ENCODE assay signal across 5 cellular contexts in genomic region chr17:75127936-75128335, GRCh38. TPM values are rescaled to one million over a fixed set of nuclear protein-coding genes. Genes with fewer than 3 reads are reported as not detected.
DNase-seq lines count a peak whose midpoint lies in the region; TF ChIP-seq lines count a peak whose summit lies in the region.
"Not testable (repeated sequence)": the region's sequence is repeated elsewhere in the genome, so short reads cannot be mapped to it uniquely, and the experiment has no call there.

No MANE protein-coding gene starts in this region.

- H3K9me3 Mint-ChIP-seq in activated CD4-positive, alpha-beta T cell treated with anti-CD3 and anti-CD28 coated beads, Interleukin-2, amount 10 ng/mL, durations not matched to agents 7 days and 5 days; activated naive CD8-positive, alpha-beta T cell treated with anti-CD3 and anti-CD28 coated beads for 36 hours; neural progenitor cell: not testable (repeated sequence)

- peaks cover 54% of the 10 kb centered on the region for H3K4me1 Mint-ChIP-seq in activated CD4-positive, alpha-beta T cell treated with anti-CD3 and anti-CD28 coated beads, Interleukin-2, amount 10 ng/mL, durations not matched to agents 7 days and 5 days
- peaks cover 33% of the 10 kb centered on the region for H3K4me1 Mint-ChIP-seq in activated naive CD8-positive, alpha-beta T cell treated with anti-CD3 and anti-CD28 coated beads for 36 hours
- peaks cover 12% of the 10 kb centered on the region for H3K4me1 Mint-ChIP-seq in neural progenitor cell

- not testable (repeated sequence) for H3K4me2 ChIP-seq in neural progenitor cell

- H3K9me3 ChIP-seq in HEK293 (ENCODE audit: control insufficient read depth, insufficient read depth, low read depth, low read length); esophagus squamous epithelium; neural progenitor cell (ENCODE audit: low read depth): not testable (repeated sequence)

- 61 to 77% methylated on average over 4 to 5 of the region's 5 CpGs for WGBS in esophagus squamous epithelium, 2 donors

- H3K4me1 ChIP-seq in HEK293 (ENCODE audit: control insufficient read depth, insufficient read depth, low read length); neural progenitor cell: not testable (repeated sequence)
- peaks cover 28 to 88% (median 52%) of the 10 kb centered on the region in 3 donors for H3K4me1 ChIP-seq in esophagus squamous epithelium

- H4K20me1 ChIP-seq in neural progenitor cell (ENCODE audit: low read depth): peaks cover 16% of the 10 kb centered on the region

- H3K27ac Mint-ChIP-seq in activated CD4-positive, alpha-beta T cell treated with anti-CD3 and anti-CD28 coated beads, Interleukin-2, amount 10 ng/mL, durations not matched to agents 7 days and 5 days: peak overlapping the region; percentile 33
- H3K27ac Mint-ChIP-seq in activated naive CD8-positive, alpha-beta T cell treated with anti-CD3 and anti-CD28 coated beads for 36 hours: peak overlapping the region; percentile 73
- H3K27ac Mint-ChIP-seq in neural progenitor cell: peak overlapping the region; percentile 87

- not testable (repeated sequence) for TF ChIP-seq CTCF in HEK293 (tag by site-specific recombination; IDR thresholded peaks at IDR 0.05); esophagus squamous epithelium (IDR thresholded peaks at IDR 0.05); neural progenitor cell (IDR thresholded peaks at IDR 0.05)

- H3F3A ChIP-seq in neural progenitor cell (ENCODE audit: low read depth): peaks cover 47% of the 10 kb centered on the region

- not testable (repeated sequence) for H3K27ac ChIP-seq in HEK293 (ENCODE audit: extremely low read depth, low read depth, low read length)
- peak overlapping the region; percentile 13 to 75 (median 56) for H3K27ac ChIP-seq in esophagus squamous epithelium
- peak overlapping the region; percentile 58 for H3K27ac ChIP-seq in neural progenitor cell

- not testable (repeated sequence) for H3K4me3 Mint-ChIP-seq in activated CD4-positive, alpha-beta T cell treated with anti-CD3 and anti-CD28 coated beads, Interleukin-2, amount 10 ng/mL, durations not matched to agents 7 days and 5 days; activated naive CD8-positive, alpha-beta T cell treated with anti-CD3 and anti-CD28 coated beads for 36 hours; neural progenitor cell

- not testable (repeated sequence) for TF ChIP-seq POLR2A in esophagus squamous epithelium (IDR thresholded peaks at IDR 0.05)

- H3K27me3 Mint-ChIP-seq in activated CD4-positive, alpha-beta T cell treated with anti-CD3 and anti-CD28 coated beads, Interleukin-2, amount 10 ng/mL, durations not matched to agents 7 days and 5 days; activated naive CD8-positive, alpha-beta T cell treated with anti-CD3 and anti-CD28 coated beads for 36 hours; neural progenitor cell (ENCODE audit: insufficient read depth, low read depth): not testable (repeated sequence)

- not testable (repeated sequence) for H3K27me3 ChIP-seq in esophagus squamous epithelium, neural progenitor cell

- H2AFZ ChIP-seq in neural progenitor cell (replicated peaks): not testable (repeated sequence)

- H3K4me3 ChIP-seq in HEK293 (ENCODE audit: low read depth, low read length); esophagus squamous epithelium; neural progenitor cell: not testable (repeated sequence)

- POLR2A ChIA-PET in HEK293 (lab: Yijun Ruan, JAX): interaction anchor here (0.7 kb wide), 1 partner anchor 48 kb away, joined by 3 read pairs; no protein-coding TSS in a partner anchor
- POLR2A ChIA-PET in activated CD4-positive, alpha-beta T cell treated with anti-CD3 and anti-CD28 coated beads, Interleukin-2, amount 10 ng/mL, durations not matched to agents 7 days and 5 days (lab: Charles Lee): not testable (repeated sequence)

- peaks cover 0 to 39% of the 10 kb centered on the region in 2 experiments; a peak in 2 of 3 replicates for H3K36me3 ChIP-seq in HEK293 (ENCODE audit: control insufficient read depth in 2 of 2, insufficient read depth in 1 of 2, low read length in 2 of 2)
- H3K36me3 ChIP-seq in esophagus squamous epithelium: peaks cover 0 to 24% (median 15%) of the 10 kb centered on the region in 3 donors
- H3K36me3 ChIP-seq in neural progenitor cell: not testable (repeated sequence)

- intact Hi-C loops in esophagus squamous epithelium (cut with DNase I): not testable (repeated sequence)

- H3K9ac ChIP-seq in neural progenitor cell: not testable (repeated sequence)

- DNase-seq in activated CD4-positive, alpha-beta T cell treated with anti-CD3 and anti-CD28 coated beads, Interleukin-2, amount 10 ng/mL, durations not matched to agents 7 days and 5 days; activated naive CD8-positive, alpha-beta T cell treated with anti-CD3 and anti-CD28 coated beads for 36 hours; esophagus squamous epithelium (lab: John Stamatoyannopoulos, UW); neural progenitor cell (ENCODE audit: low spot score): not testable (repeated sequence)

- peaks cover 29% of the 10 kb centered on the region for H3K36me3 Mint-ChIP-seq in activated CD4-positive, alpha-beta T cell treated with anti-CD3 and anti-CD28 coated beads, Interleukin-2, amount 10 ng/mL, durations not matched to agents 7 days and 5 days (ENCODE audit: low read depth)
- H3K36me3 Mint-ChIP-seq in activated naive CD8-positive, alpha-beta T cell treated with anti-CD3 and anti-CD28 coated beads for 36 hours: peaks cover 14% of the 10 kb centered on the region
- not testable (repeated sequence) for H3K36me3 Mint-ChIP-seq in neural progenitor cell

- CTCF ChIA-PET in HEK293 (lab: Yijun Ruan, JAX): interaction anchor here (0.6 to 6.0 kb wide), 5 partner anchors 12 to 1586 kb away, joined by 3 to 77 read pairs (median 3); no protein-coding TSS in a partner anchor
- CTCF ChIA-PET in activated CD4-positive, alpha-beta T cell treated with anti-CD3 and anti-CD28 coated beads, Interleukin-2, amount 10 ng/mL, durations not matched to agents 7 days and 5 days (lab: Charles Lee): interaction anchor here (0.6 to 13.8 kb wide), 4 partner anchors 12 to 41 kb away, joined by 3 to 150 read pairs (median 4); no protein-coding TSS in a partner anchor

- H3K79me2 ChIP-seq in neural progenitor cell (ENCODE audit: low read depth): peaks cover 17% of the 10 kb centered on the region

TF ChIP-seq in HEK293, 187 proteins besides CTCF, POLR2A, EP300 and RAD21:
- peak; percentile 70 for TF ChIP-seq ZNF121 (tag by site-specific recombination; IDR thresholded peaks at IDR 0.05)

RNA-seq across cellular contexts. Expression of gene NT5C, which starts 3.6 kb away (rescaled TPM):
- total RNA-seq in activated CD4-positive, alpha-beta T cell treated with anti-CD3 and anti-CD28 coated beads, Interleukin-2, amount 10 ng/mL, durations not matched to agents 7 days and 5 days: 10 to 100 TPM; 45.2 to 50.4 TPM
- total RNA-seq in activated naive CD8-positive, alpha-beta T cell treated with anti-CD3 and anti-CD28 coated beads for 36 hours: 10 to 100 TPM; 71.2 to 74.8 TPM
- total RNA-seq in esophagus squamous epithelium (10 to 100 TPM; 81.7 to 97.5 (median 88.4) TPM), neural progenitor cell (ENCODE audit: low replicate concordance) (45.8 and 117 TPM in 2 replicates)

RNA-seq across cellular contexts. Expression of gene ARMC7, which starts 18.2 kb away (rescaled TPM):
- total RNA-seq in activated CD4-positive, alpha-beta T cell treated with anti-CD3 and anti-CD28 coated beads, Interleukin-2, amount 10 ng/mL, durations not matched to agents 7 days and 5 days: 10 to 100 TPM; 18.5 to 18.8 TPM
- 1 to 10 TPM; 6.5 to 6.6 TPM for total RNA-seq in activated naive CD8-positive, alpha-beta T cell treated with anti-CD3 and anti-CD28 coated beads for 36 hours
- 1 to 10 TPM; 4.0 to 9.1 (median 5.3) TPM for total RNA-seq in esophagus squamous epithelium
- total RNA-seq in neural progenitor cell (ENCODE audit: low replicate concordance): 1.9 and 4.3 TPM in 2 replicates

RNA-seq across cellular contexts. Expression of gene JPT1, which starts 26.4 kb away (rescaled TPM):
- total RNA-seq in activated CD4-positive, alpha-beta T cell treated with anti-CD3 and anti-CD28 coated beads, Interleukin-2, amount 10 ng/mL, durations not matched to agents 7 days and 5 days: 100 to 1,000 TPM; 277 to 280 TPM
- total RNA-seq in activated naive CD8-positive, alpha-beta T cell treated with anti-CD3 and anti-CD28 coated beads for 36 hours: 100 to 1,000 TPM; 245 to 250 TPM
- total RNA-seq in esophagus squamous epithelium: 100 to 1,000 TPM in 3 of 4 donors, 10 to 100 TPM in 1; 82.2 to 249 (median 196) TPM
- 236 and 286 TPM in 2 replicates for total RNA-seq in neural progenitor cell (ENCODE audit: low replicate concordance)

RNA-seq across cellular contexts. Expression of gene SLC16A5, which starts 40.2 kb away (rescaled TPM):
- 10 to 100 TPM; 11.4 to 12.2 TPM for total RNA-seq in activated CD4-positive, alpha-beta T cell treated with anti-CD3 and anti-CD28 coated beads, Interleukin-2, amount 10 ng/mL, durations not matched to agents 7 days and 5 days
- 1 to 10 TPM; 2.1 TPM for total RNA-seq in activated naive CD8-positive, alpha-beta T cell treated with anti-CD3 and anti-CD28 coated beads for 36 hours
- total RNA-seq in esophagus squamous epithelium (10 to 100 TPM; 13.4 to 22.9 (median 17.4) TPM), neural progenitor cell (ENCODE audit: low replicate concordance) (3.4 and 19.9 TPM in 2 replicates)

RNA-seq across cellular contexts. Expression of gene SUMO2, which starts 54.8 kb away (rescaled TPM):
- total RNA-seq in activated CD4-positive, alpha-beta T cell treated with anti-CD3 and anti-CD28 coated beads, Interleukin-2, amount 10 ng/mL, durations not matched to agents 7 days and 5 days: 100 to 1,000 TPM; 527 to 642 TPM
- total RNA-seq in activated naive CD8-positive, alpha-beta T cell treated with anti-CD3 and anti-CD28 coated beads for 36 hours: 100 to 1,000 TPM; 623 to 655 TPM
- total RNA-seq in esophagus squamous epithelium (100 to 1,000 TPM in 1 of 4 donors, 10 to 100 TPM in 3; 49.5 to 110 (median 69.5) TPM), neural progenitor cell (ENCODE audit: low replicate concordance) (250 and 372 TPM in 2 replicates)

Comparison
In these comparisons a context has a peak if more than half of its experiments do, and no peak if none do; other contexts are left out.
1. H3K27ac Mint-ChIP-seq: peak in every context shown above with its lines; median percentile 87 in neural progenitor cell; 73 in activated naive CD8-positive, alpha-beta T cell treated with anti-CD3 and anti-CD28 coated beads for 36 hours; 33 in activated CD4-positive, alpha-beta T cell treated with anti-CD3 and anti-CD28 coated beads, Interleukin-2, amount 10 ng/mL, durations not matched to agents 7 days and 5 days.